ENCODE assay signal across 6 cellular contexts in genomic region chr12:48998497-48999353, GRCh38. TPM values are rescaled to one million over a fixed set of nuclear protein-coding genes. Genes with fewer than 3 reads are reported as not detected.
DNase-seq lines count a peak whose midpoint lies in the region; ATAC-seq and TF ChIP-seq lines count a peak whose summit lies in the region.

No MANE protein-coding gene starts in this region.

- POLR2A ChIA-PET in T-cell (lab: Charles Lee), result interaction anchor here (0.6 to 0.7 kb wide), 2 partner anchors 13 to 303 kb away, joined by 3 read pairs; no protein-coding TSS in a partner anchor

- no peak for TF ChIP-seq CTCF in hepatocyte (IDR thresholded peaks at IDR 0.05; ENCODE audit: poor library complexity)
- no peak for TF ChIP-seq CTCF in transverse colon (IDR thresholded peaks at IDR 0.05)

- H3K36me3 ChIP-seq in hepatocyte (replicated peaks; ENCODE audit: insufficient read depth, low read depth) (no peaks in the 10 kb centered on the region), transverse colon (peaks cover 0 to 24% (median 6%) of the 10 kb centered on the region in 4 donors)

- H3K79me2 ChIP-seq in hepatocyte, result no peaks in the 10 kb centered on the region

- peak in 3 of 4 experiments; percentile 13 to 30 (median 15) for ATAC-seq in T-cell (replicated peaks in 1 of 4)

- peak; percentile 37 for DNase-seq in NCI-H2227 (lab: John Stamatoyannopoulos, UW; ENCODE audit: unreplicated experiment)
- no peak for DNase-seq in NCI-H2227 treated with DMSO at 0.1 percent for 48 hours (lab: John Stamatoyannopoulos, UW)
- peak in 2 of 34 experiments; percentile 9 to 12 for DNase-seq in T-cell
- peak; percentile 46 for DNase-seq in hepatocyte (ENCODE audit: low spot score)
- DNase-seq in transverse colon, result peak; percentile 60
- DNase-seq in NCI-H2029 treated with DMSO at 0.1 percent for 48 hours (lab: John Stamatoyannopoulos, UW), result no peak

- H3K9me3 ChIP-seq in hepatocyte (ENCODE audit: low read depth) (no peaks in the 10 kb centered on the region), transverse colon (no peaks in the 10 kb centered on the region)

- H3K27ac ChIP-seq in hepatocyte (no peak overlapping the region), transverse colon (peak overlapping the region in 1 of 4 donors; percentile 8)

- intact Hi-C loops in transverse colon (cut with DNase I; ENCODE audit: low total_unique reads), result no loop called here

- no peaks in the 10 kb centered on the region for H3K9me3 Mint-ChIP-seq in T-cell

- peaks cover 46 to 66% of the 10 kb centered on the region in 2 donors for H3K27me3 Mint-ChIP-seq in T-cell

- no peak for TF ChIP-seq POLR2A in transverse colon (IDR thresholded peaks at IDR 0.05)

- CTCF ChIA-PET in T-cell (lab: Charles Lee), result interaction anchor here (1.7 to 2.8 kb wide), 4 partner anchors 10 to 14 kb away, joined by 6 to 18 read pairs (median 8); no protein-coding TSS in a partner anchor

- H3K4me3 ChIP-seq in hepatocyte, result peak overlapping the region; percentile 33
- peak overlapping the region; percentile 28 to 55 (median 40) for H3K4me3 ChIP-seq in transverse colon

- H3K27me3 ChIP-seq in hepatocyte, result peaks cover 51% of the 10 kb centered on the region
- peaks cover 78% of the 10 kb centered on the region for H3K27me3 ChIP-seq in transverse colon

- peaks cover 37 to 45% (median 44%) of the 10 kb centered on the region in 3 donors for H3K4me1 Mint-ChIP-seq in T-cell

- no peaks in the 10 kb centered on the region for H3K9me2 ChIP-seq in hepatocyte (replicated peaks; ENCODE audit: insufficient read depth)

- peak overlapping the region; percentile 33 for H2AFZ ChIP-seq in hepatocyte

- H4K20me1 ChIP-seq in hepatocyte (ENCODE audit: insufficient read depth, poor library complexity, severe bottlenecking), result no peaks in the 10 kb centered on the region

- WGBS in hepatocyte (ENCODE audit: low lambda C conversion rate, missing lambda C conversion rate), result 3% methylated on average over 31 of the region's 48 CpGs
- 1 to 3% methylated on average over 10 to 48 of the region's 48 CpGs for WGBS in transverse colon (ENCODE audit: low coverage in 1 of 2), 2 donors

- no peak for TF ChIP-seq EP300 in transverse colon (IDR thresholded peaks at IDR 0.05; ENCODE audit: low read depth)

- in situ Hi-C loops in transverse colon (cut with MboI; ENCODE audit: low pct_ligation_motif_present in 1 of 4, low pct_unique_long_range_greater_than_20kb in 1 of 4, low sequenced_read_pairs in 3 of 4), result no loop called here

- H3K4me1 ChIP-seq in hepatocyte (ENCODE audit: insufficient read depth), result peaks cover 19% of the 10 kb centered on the region
- H3K4me1 ChIP-seq in transverse colon, result peaks cover 16 to 47% (median 42%) of the 10 kb centered on the region in 4 donors

- peaks cover 30% of the 10 kb centered on the region for H3K36me3 Mint-ChIP-seq in T-cell

- peak overlapping the region; percentile 52 to 77 (median 59) for H3K4me3 Mint-ChIP-seq in T-cell

- H3K27ac Mint-ChIP-seq in T-cell, result no peak overlapping the region

- peak overlapping the region; percentile 98 for H3K4me2 ChIP-seq in hepatocyte

RNA-seq across cellular contexts. Expression of gene DDN, which starts 0.5 kb away (rescaled TPM):
- total RNA-seq in T-cell (1 to 10 TPM in 1 of 5 donors, under 1 TPM in 4; 0.09 to 1.3 (median 0.15) TPM), hepatocyte (0.10 and 0.20 TPM in 2 replicates), transverse colon (under 1 TPM in 2 of 4 donors, not detected in 2; 0.27 to 0.32 TPM)
- not detected in 2 replicates for polyA plus RNA-seq in hepatocyte

RNA-seq across cellular contexts. Expression of gene PRKAG1, which starts 19.9 kb away (rescaled TPM):
- total RNA-seq in T-cell (10 to 100 TPM; 42.5 to 54.6 (median 48.3) TPM), hepatocyte (61.5 and 69.8 TPM in 2 replicates), transverse colon (10 to 100 TPM; 21.7 to 44.0 (median 42.3) TPM)
- 39.9 and 46.0 TPM in 2 replicates for polyA plus RNA-seq in hepatocyte

RNA-seq across cellular contexts. Expression of gene WNT1, which starts 20.6 kb away (rescaled TPM):
- total RNA-seq in T-cell (1 to 10 TPM in 2 of 5 donors, under 1 TPM in 3; 0.47 to 2.6 (median 0.85) TPM), hepatocyte (not detected in 2 replicates), transverse colon (not detected)
- not detected in 2 replicates for polyA plus RNA-seq in hepatocyte

RNA-seq across cellular contexts. Expression of gene WNT10B, which starts 27.2 kb away (rescaled TPM):
- 10 to 100 TPM in 1 of 5 donors, 1 to 10 TPM in 4; 5.3 to 15.7 (median 8.9) TPM for total RNA-seq in T-cell
- 0.30 TPM in 1 of 2 replicates, not detected in the other for total RNA-seq in hepatocyte
- polyA plus RNA-seq in hepatocyte, result 0.77 and 1.1 TPM in 2 replicates
- 1 to 10 TPM in 1 of 4 donors, under 1 TPM in 1, not detected in 2; 0.41 to 1.4 TPM for total RNA-seq in transverse colon

RNA-seq across cellular contexts. Expression of gene ARF3, which starts 41.4 kb away (rescaled TPM):
- total RNA-seq in T-cell, result 10 to 100 TPM; 63.6 to 82.9 (median 74.3) TPM
- 67.7 and 71.3 TPM in 2 replicates for total RNA-seq in hepatocyte
- 57.6 and 61.6 TPM in 2 replicates for polyA plus RNA-seq in hepatocyte
- total RNA-seq in transverse colon, result 100 to 1,000 TPM in 2 of 4 donors, 10 to 100 TPM in 2; 30.8 to 117 (median 99.8) TPM

Comparison
In these comparisons a context has a peak if more than half of its experiments do, and no peak if none do; other contexts are left out.
1. DNase-seq: peak in NCI-H2227 (single experiment), hepatocyte (single experiment) and transverse colon (single experiment); none in NCI-H2227 treated with DMSO at 0.1 percent for 48 hours (single experiment) and NCI-H2029 treated with DMSO at 0.1 percent for 48 hours (single experiment).